In genomic region chr10:125061557-125062243, GRCh38 we compare ENCODE assay signal across 9 cellular contexts.
DNase-seq lines count a peak whose midpoint lies in the region; ATAC-seq, FAIRE-seq and TF ChIP-seq lines count a peak whose summit lies in the region.
"Had no signal": no experiment of that assay in that cellular context is flagged by ENCODE, and none has a peak within 500 bp of the region (broad histone marks: within the 10 kb centered on the region; RNA-seq: fewer than 3 reads in every experiment).

No MANE protein-coding gene starts in this region.

- no TSS peak for BruUV-seq in HepG2 (replicated peaks; lab: Mats Ljungman, UMichigan)

- H3K36me3 ChIP-seq in right lobe of liver = no peaks in the 10 kb centered on the region
- no peaks in the 10 kb centered on the region for H3K36me3 ChIP-seq in HepG2 (replicated peaks in 1 of 2; ENCODE audit: control insufficient read depth in 1 of 2, insufficient read depth in 2 of 2, low read length in 2 of 2)
- no peaks in the 10 kb centered on the region for H3K36me3 ChIP-seq in mucosa of stomach (ENCODE audit: control insufficient read depth, insufficient read depth, low read length)

- H3K9ac ChIP-seq in HepG2 (ENCODE audit: insufficient read depth, low read depth, low read length) (no peak overlapping the region), mucosa of stomach (ENCODE audit: low read length) (peak overlapping the region; percentile 8)

- ATAC-seq in right lobe of liver (peak in 1 of 4 donors; percentile 5), HepG2 (no peak), HG03439 (IDR thresholded peaks at IDR 0.05; ENCODE audit: unreplicated experiment) (no peak), GM19467 (IDR thresholded peaks at IDR 0.05; ENCODE audit: unreplicated experiment) (no peak)
- ATAC-seq: activated naive CD4-positive, alpha-beta T cell treated with anti-CD3 and anti-CD28 coated beads, Interleukin-2, amount 50 U/mL, for 72 hours had no signal

- no peaks in the 10 kb centered on the region for H3K79me2 ChIP-seq in HepG2 (ENCODE audit: insufficient read depth, low read length)

- TF ChIP-seq EP300 in HepG2 (IDR thresholded peaks at IDR 0.05; ENCODE audit: low read depth in 2 of 2, low read length in 2 of 2) = no peak
- TF ChIP-seq EP300 in HepG2 (CRISPR knock-in tag; IDR thresholded peaks at IDR 0.05; ENCODE audit: borderline replicate concordance) = no peak

- H2AFZ ChIP-seq in HepG2 (ENCODE audit: low read length) = no peak overlapping the region

- H3K9me3 ChIP-seq in right lobe of liver (no peaks in the 10 kb centered on the region), HepG2 (ENCODE audit: low read length) (no peaks in the 10 kb centered on the region), mucosa of stomach (ENCODE audit: control insufficient read depth, low read length) (no peaks in the 10 kb centered on the region)

- in situ Hi-C loops in HepG2 (cut with HindIII; ENCODE audit: extremely low pct_ligation_motif_present, low pct_unique_long_range_greater_than_20kb) = no loop called here

- H3K4me2 ChIP-seq in HepG2 (ENCODE audit: low read depth, low read length) = no peak overlapping the region

- TF ChIP-seq POLR2A in right lobe of liver (IDR thresholded peaks at IDR 0.05) (no peak), HepG2 (IDR thresholded peaks at IDR 0.05; ENCODE audit: insufficient read depth in 1 of 2, low read depth in 2 of 2, low read length in 2 of 2) (no peak)

- TF ChIP-seq CTCF in right lobe of liver (IDR thresholded peaks at IDR 0.05) (no peak), HepG2 (CRISPR knock-in tag; IDR thresholded peaks at IDR 0.05) (no peak)

- no peak for FAIRE-seq in HepG2 (lab: Jason Lieb, UNC)

- 48% methylated on average over 14 of the region's 21 CpGs for WGBS in right lobe of liver (ENCODE audit: insufficient coverage, low coverage, low lambda C conversion rate, missing lambda C conversion rate)
- 36% methylated on average over 18 of the region's 21 CpGs for WGBS in HepG2 (ENCODE audit: low lambda C conversion rate)

- CTCF ChIA-PET in HepG2 (lab: Yijun Ruan, JAX; ENCODE audit: low intra/inter-chr PET ratio, low total read pairs) = interaction anchor here (1.0 to 1.4 kb wide), 2 partner anchors 14 to 532 kb away, joined by 3 to 7 read pairs; no protein-coding TSS in a partner anchor

- no peaks in the 10 kb centered on the region for H4K20me1 ChIP-seq in HepG2 (ENCODE audit: insufficient read depth, low read length)

- no peaks in the 10 kb centered on the region for H3K27me3 ChIP-seq in right lobe of liver
- peaks cover 4 to 48% of the 10 kb centered on the region in 2 experiments; a peak in 3 of 5 replicates for H3K27me3 ChIP-seq in HepG2 (ENCODE audit: control insufficient read depth in 1 of 2, insufficient read depth in 2 of 2, low read length in 2 of 2)
- no peaks in the 10 kb centered on the region for H3K27me3 ChIP-seq in mucosa of stomach (ENCODE audit: control insufficient read depth, insufficient read depth, low read length)

- DNase-seq in right lobe of liver = no peak
- DNase-seq in HepG2 (ENCODE audit: low spot score) = no peak
- DNase-seq in ureter (ENCODE audit: low spot score) = no peak
- DNase-seq in activated naive CD4-positive, alpha-beta T cell treated with Interleukin-2 at 50 U/mL for 16 hours = no peak

- POLR2A ChIA-PET in HepG2 (lab: Yijun Ruan, JAX) = no interaction called here

- H3K4me3 ChIP-seq in right lobe of liver (no peak overlapping the region), HepG2 (replicated peaks in 1 of 3; ENCODE audit: insufficient read depth in 1 of 3, low read depth in 2 of 3, low read length in 3 of 3) (no peak overlapping the region), mucosa of stomach (ENCODE audit: low read length) (no peak overlapping the region)

- intact Hi-C loops in right lobe of liver (cut with DNase I) = no loop called here
- intact Hi-C loops in HepG2 (cut with micrococcal nuclease; ENCODE audit: unreplicated experiment) = loop anchor here (5.0 kb wide), 1 partner anchor 59 kb away; no protein-coding TSS in a partner anchor

- H3K4me1 ChIP-seq in right lobe of liver (peaks cover 0 to 21% (median 7%) of the 10 kb centered on the region in 4 donors), HepG2 (ENCODE audit: insufficient read depth, low read length) (peaks cover 7% of the 10 kb centered on the region; the same call in 1 of the 2 replicates), mucosa of stomach (ENCODE audit: control insufficient read depth, insufficient read depth, low read length) (peaks cover 70% of the 10 kb centered on the region)

- peak overlapping the region in 2 of 3 donors; percentile 28 to 41 for H3K27ac ChIP-seq in right lobe of liver
- no peak overlapping the region for H3K27ac ChIP-seq in HepG2 (ENCODE audit: extremely low read length, insufficient read depth, low read length)
- peak overlapping the region; percentile 86 for H3K27ac ChIP-seq in angular gyrus (ENCODE audit: low read depth, low read length)

- no peak for TF ChIP-seq RAD21 in HepG2 (CRISPR knock-in tag; IDR thresholded peaks at IDR 0.05)

TF ChIP-seq in HepG2, 621 proteins besides CTCF, POLR2A, EP300 and RAD21:
- TF ChIP-seq ZNF180 (CRISPR knock-in tag; IDR thresholded peaks at IDR 0.05; ENCODE audit: borderline replicate concordance, low read depth) (no peak), SKI (IDR thresholded peaks at IDR 0.05; ENCODE audit: partially characterized antibody) (no peak), NFAT5 (CRISPR knock-in tag; IDR thresholded peaks at IDR 0.05) (no peak), TAF15 (IDR thresholded peaks at IDR 0.05; ENCODE audit: low read depth, low read length, poor library complexity, severe bottlenecking) (no peak), FOSL1 (CRISPR knock-in tag; IDR thresholded peaks at IDR 0.05; ENCODE audit: borderline replicate concordance) (no peak), HDAC6 (IDR thresholded peaks at IDR 0.05; ENCODE audit: low read depth, low read length) (no peak), PTBP1 (IDR thresholded peaks at IDR 0.05; ENCODE audit: low read depth, low read length, poor library complexity, severe bottlenecking) (no peak), AKAP8 (CRISPR knock-in tag; IDR thresholded peaks at IDR 0.05) (no peak), RNF2 (conservative IDR thresholded peaks at IDR 0.05; ENCODE audit: low read depth) (no peak), ZNF784 (CRISPR knock-in tag; IDR thresholded peaks at IDR 0.05; ENCODE audit: borderline replicate concordance) (no peak), CCDC6 (CRISPR knock-in tag; IDR thresholded peaks at IDR 0.05) (no peak), RFX3 (CRISPR knock-in tag; IDR thresholded peaks at IDR 0.05) (no peak), AGO1 (IDR thresholded peaks at IDR 0.05; ENCODE audit: low read depth, low read length, poor library complexity, severe bottlenecking) (no peak), MIXL1 (CRISPR knock-in tag; IDR thresholded peaks at IDR 0.05) (no peak), ADNP (CRISPR knock-in tag; IDR thresholded peaks at IDR 0.05) (no peak), SPEN (CRISPR knock-in tag; IDR thresholded peaks at IDR 0.05; ENCODE audit: low read depth) (no peak)
TF ChIP-seq in HepG2: peak in this region for 0.
